21 cellular contexts compared by ENCODE assay signal in the genomic region with DNA sequence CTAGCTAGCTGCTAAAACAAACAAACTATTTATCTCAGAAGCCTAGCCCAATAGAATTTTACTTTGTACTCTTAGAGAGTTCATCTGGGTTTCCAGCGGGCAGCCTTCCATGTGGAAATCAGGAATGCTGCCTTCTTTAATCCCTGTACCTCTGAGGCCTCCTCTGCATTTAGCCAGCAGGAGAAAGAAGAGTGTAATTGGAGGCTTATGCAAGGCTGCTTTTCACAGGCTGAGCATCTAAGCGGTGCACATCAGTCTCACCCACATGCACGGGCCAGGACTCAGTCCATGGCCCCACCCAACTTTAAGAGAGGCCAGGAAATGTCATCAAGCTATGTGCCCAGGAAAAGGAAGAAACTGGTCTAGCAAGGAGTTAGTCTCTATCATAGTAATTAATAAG. TPM values are rescaled to one million over a fixed set of nuclear protein-coding genes. Genes with fewer than 3 reads are reported as not detected.
A peak's percentile ranks its signal among the peaks of the same experiment; 100 is the strongest.
DNase-seq lines count a peak whose midpoint lies in the region; ATAC-seq and TF ChIP-seq lines count a peak whose summit lies in the region.
"Had no signal": no experiment of that assay in that cellular context is flagged by ENCODE, and none has a peak within 500 bp of the region (broad histone marks: within the 10 kb centered on the region; RNA-seq: fewer than 3 reads in every experiment).

No MANE protein-coding gene starts in this region.

- H3K9me1 ChIP-seq in IMR-90 (ENCODE audit: insufficient read depth, low read length): no peaks in the 10 kb centered on the region

- dilution Hi-C loops in IMR-90 (cut with HindIII; ENCODE audit: low sequenced_read_pairs, unreplicated experiment): no loop called here

- no TSS peak for BruUV-seq in IMR-90 (replicated peaks; lab: Mats Ljungman, UMichigan)

- H4K20me1 ChIP-seq in IMR-90 (ENCODE audit: insufficient read depth, low read length): no peaks in the 10 kb centered on the region

- H3K56ac ChIP-seq in IMR-90 (ENCODE audit: extremely low read depth, insufficient read depth, low read length): no peak overlapping the region

- CTCF ChIA-PET in IMR-90 (lab: Yijun Ruan, JAX): no interaction called here
- CTCF ChIA-PET in activated CD4-positive, alpha-beta memory T cell treated with anti-CD3 and anti-CD28 coated beads, Interleukin-2, amount 10 ng/mL, durations not matched to agents 7 days and 5 days (lab: Charles Lee): no interaction called here

- ATAC-seq in IMR-90 (ENCODE audit: low read depth) (peak; percentile 77), omental fat pad (ENCODE audit: low FRiP score) (peak; percentile 44)
- ATAC-seq: stimulated activated effector memory CD8-positive, alpha-beta T cell treated with anti-CD3 and anti-CD28 coated beads, Interleukin-12 subunit alpha, Interleukin-12 subunit beta, amount 100 ng/mL, for 72 hours had no signal

- TF ChIP-seq POLR2A in IMR-90 (IDR thresholded peaks at IDR 0.05; ENCODE audit: low read depth, low read length): no peak
- no peak for TF ChIP-seq POLR2A in Peyer's patch (IDR thresholded peaks at IDR 0.05)

- H3K4me2 ChIP-seq in IMR-90 (ENCODE audit: low read depth, low read length): no peak overlapping the region; the same call in 1 of the 2 replicates

- no peaks in the 10 kb centered on the region for H3K4me1 Mint-ChIP-seq in activated CD4-positive, alpha-beta memory T cell treated with anti-CD3 and anti-CD28 coated beads, Interleukin-2, amount 10 ng/mL, durations not matched to agents 7 days and 5 days

- H3K27me3 ChIP-seq in IMR-90 (ENCODE audit: control insufficient read depth, insufficient read depth, low read length): peaks cover 9% of the 10 kb centered on the region; the same call in 1 of the 2 replicates
- H3K27me3 ChIP-seq in Peyer's patch: no peaks in the 10 kb centered on the region
- H3K27me3 ChIP-seq: colonic mucosa, testis had no signal

- H3K4me1 ChIP-seq in IMR-90 (ENCODE audit: control insufficient read depth, insufficient read depth, low read length) (no peaks in the 10 kb centered on the region; the same call in 1 of the 2 replicates), Peyer's patch (no peaks in the 10 kb centered on the region)
- H3K4me1 ChIP-seq: colonic mucosa, testis had no signal

- no peak overlapping the region for H2BK5ac ChIP-seq in IMR-90 (ENCODE audit: low read depth, low read length, poor library complexity, severe bottlenecking)

- H2BK20ac ChIP-seq in IMR-90 (ENCODE audit: low read depth, low read length): no peak overlapping the region

- no CpG with 5 or more reads among the region's 3 CpGs for WGBS in IMR-90 (ENCODE audit: extremely low coverage in 2 of 2, insufficient read length in 1 of 2), 2 experiments

- H3K4me3 Mint-ChIP-seq in activated CD4-positive, alpha-beta memory T cell treated with anti-CD3 and anti-CD28 coated beads, Interleukin-2, amount 10 ng/mL, durations not matched to agents 7 days and 5 days: no peak overlapping the region
- H3K4me3 Mint-ChIP-seq: HFFc6; nephron progenitor cell; stimulated activated effector memory CD8-positive, alpha-beta T cell treated with anti-CD3 and anti-CD28 coated beads, Interleukin-12 subunit alpha, Interleukin-12 subunit beta, amount 100 ng/mL, for 72 hours had no signal

- H2AK5ac ChIP-seq in IMR-90 (ENCODE audit: low read depth, low read length): no peak overlapping the region

- no peak overlapping the region for H3K4ac ChIP-seq in IMR-90 (ENCODE audit: low read depth, low read length)

- no peak overlapping the region for H2AFZ ChIP-seq in IMR-90 (replicated peaks; ENCODE audit: low read length, poor library complexity)

- no peak overlapping the region for H2AK9ac ChIP-seq in IMR-90 (replicated peaks; ENCODE audit: low read depth, low read length, poor library complexity)

- POLR2A ChIA-PET in IMR-90 (lab: Charles Lee; ENCODE audit: unreplicated experiment): no interaction called here
- POLR2A ChIA-PET in activated CD4-positive, alpha-beta memory T cell treated with anti-CD3 and anti-CD28 coated beads, Interleukin-2, amount 10 ng/mL, durations not matched to agents 7 days and 5 days (lab: Charles Lee): no interaction called here

- H2BK120ac ChIP-seq in IMR-90 (ENCODE audit: low read depth, low read length): no peak overlapping the region

- intact Hi-C loops in IMR-90 (cut with micrococcal nuclease): no loop called here

- TF ChIP-seq CTCF in IMR-90 (conservative IDR thresholded peaks at IDR 0.05; ENCODE audit: low read depth, low read length) (no peak), fibroblast of the aortic adventitia (IDR thresholded peaks at IDR 0.05; ENCODE audit: insufficient read depth, low read length) (no peak), omental fat pad (IDR thresholded peaks at IDR 0.05) (no peak), Peyer's patch (IDR thresholded peaks at IDR 0.05) (no peak)

- H3K27ac ChIP-seq in IMR-90 (ENCODE audit: insufficient read depth, low read length) (no peak overlapping the region), Peyer's patch (no peak overlapping the region)
- H3K27ac ChIP-seq: colonic mucosa, testis had no signal

- no peaks in the 10 kb centered on the region for H3K36me3 Mint-ChIP-seq in activated CD4-positive, alpha-beta memory T cell treated with anti-CD3 and anti-CD28 coated beads, Interleukin-2, amount 10 ng/mL, durations not matched to agents 7 days and 5 days (ENCODE audit: low read depth)
- H3K36me3 Mint-ChIP-seq: stimulated activated effector memory CD8-positive, alpha-beta T cell treated with anti-CD3 and anti-CD28 coated beads, Interleukin-12 subunit alpha, Interleukin-12 subunit beta, amount 100 ng/mL, for 72 hours had no signal

- peak; percentile 5 for DNase-seq in IMR-90
- DNase-seq in amniotic epithelial cell (ENCODE audit: low read depth): peak; percentile 83
- DNase-seq in fibroblast of the aortic adventitia (ENCODE audit: low read depth): peak; percentile 72
- no peak for DNase-seq in omental fat pad (ENCODE audit: low spot score)
- no peak for DNase-seq in Peyer's patch
- no peak for DNase-seq in activated CD4-positive, alpha-beta memory T cell treated with anti-CD3 and anti-CD28 coated beads, Interleukin-2, amount 10 ng/mL, durations not matched to agents 7 days and 5 days
- DNase-seq in SIG-M5 treated with dmso at 0.1 percent for 504 hours (lab: John Stamatoyannopoulos, UW; ENCODE audit: unreplicated experiment): no peak
- no peak for DNase-seq in NCI-H146 (lab: John Stamatoyannopoulos, UW)
- DNase-seq: activated naive CD4-positive, alpha-beta T cell treated with Interleukin-2 at 50 U/mL for 16 hours; AML-193; colonic mucosa; HFFc6; Karpas-422; NCI-H1417 treated with DMSO at 0.1 percent for 48 hours; nephron progenitor cell; RPMI8226; stimulated activated CD4-positive, alpha-beta T cell treated with anti-CD3 and anti-CD28 coated beads, Interleukin-12 subunit alpha, Interleukin-12 subunit beta, amount 100 ng/mL, for 4 hours; SW 1271; testis had no signal

- no peak for TF ChIP-seq RAD21 in IMR-90 (IDR thresholded peaks at IDR 0.05; ENCODE audit: low read length)

- H3K14ac ChIP-seq in IMR-90 (replicated peaks; ENCODE audit: low read depth, low read length): no peak overlapping the region

- H3K79me1 ChIP-seq in IMR-90 (ENCODE audit: low read depth in 1 of 2, low read length in 2 of 2): no peaks in the 10 kb centered on the region

- H3K27ac Mint-ChIP-seq in activated CD4-positive, alpha-beta memory T cell treated with anti-CD3 and anti-CD28 coated beads, Interleukin-2, amount 10 ng/mL, durations not matched to agents 7 days and 5 days: no peak overlapping the region
- H3K27ac Mint-ChIP-seq: HFFc6; nephron progenitor cell; stimulated activated effector memory CD8-positive, alpha-beta T cell treated with anti-CD3 and anti-CD28 coated beads, Interleukin-12 subunit alpha, Interleukin-12 subunit beta, amount 100 ng/mL, for 72 hours had no signal

- no peak overlapping the region for H3K9ac ChIP-seq in IMR-90 (ENCODE audit: low read depth, low read length)

- no peak overlapping the region for H4K8ac ChIP-seq in IMR-90 (ENCODE audit: low read depth in 2 of 2, low read length in 2 of 2)

- H3K4me3 ChIP-seq in IMR-90 (ENCODE audit: insufficient read depth, low read depth, low read length) (no peak overlapping the region), fibroblast of the aortic adventitia (ENCODE audit: low read depth, low read length) (no peak overlapping the region), Peyer's patch (no peak overlapping the region)
- H3K4me3 ChIP-seq: colonic mucosa, testis had no signal

- in situ Hi-C loops in IMR-90 (cut with MboI; ENCODE audit: low sequenced_read_pairs): no loop called here

- no peak overlapping the region for H3K23ac ChIP-seq in IMR-90 (ENCODE audit: low read depth, low read length)

- H3K36me3 ChIP-seq in IMR-90 (ENCODE audit: control insufficient read depth, insufficient read depth, low read length) (no peaks in the 10 kb centered on the region), Peyer's patch (no peaks in the 10 kb centered on the region)
- H3K36me3 ChIP-seq: colonic mucosa had no signal

- no peak overlapping the region for H4K91ac ChIP-seq in IMR-90 (ENCODE audit: insufficient read depth, low read depth, low read length)

- H3K9me3 ChIP-seq in IMR-90 (ENCODE audit: control insufficient read depth, insufficient read depth, low read length): no peaks in the 10 kb centered on the region
- H3K9me3 ChIP-seq in Peyer's patch: no peaks in the 10 kb centered on the region
- H3K9me3 ChIP-seq: colonic mucosa, testis had no signal

- H3K9me3 Mint-ChIP-seq in activated CD4-positive, alpha-beta memory T cell treated with anti-CD3 and anti-CD28 coated beads, Interleukin-2, amount 10 ng/mL, durations not matched to agents 7 days and 5 days: no peaks in the 10 kb centered on the region
- H3K9me3 Mint-ChIP-seq: HFFc6; nephron progenitor cell; stimulated activated effector memory CD8-positive, alpha-beta T cell treated with anti-CD3 and anti-CD28 coated beads, Interleukin-12 subunit alpha, Interleukin-12 subunit beta, amount 100 ng/mL, for 72 hours had no signal

- no peak overlapping the region for H4K5ac ChIP-seq in IMR-90 (ENCODE audit: low read depth, low read length)

- H2BK15ac ChIP-seq in IMR-90 (ENCODE audit: low read depth, low read length): no peak overlapping the region

- peaks cover 15% of the 10 kb centered on the region for H3K27me3 Mint-ChIP-seq in activated CD4-positive, alpha-beta memory T cell treated with anti-CD3 and anti-CD28 coated beads, Interleukin-2, amount 10 ng/mL, durations not matched to agents 7 days and 5 days

- H3K18ac ChIP-seq in IMR-90 (ENCODE audit: low read depth, low read length): no peak overlapping the region

TF ChIP-seq in IMR-90, 13 proteins besides CTCF, POLR2A, EP300 and RAD21 (continues in another document):
- no peak for TF ChIP-seq BHLHE40 (IDR thresholded peaks at IDR 0.05; ENCODE audit: low read depth, low read length)
- TF ChIP-seq CEBPB (IDR thresholded peaks at IDR 0.05; ENCODE audit: low read depth, low read length): no peak

RNA-seq across cellular contexts. Expression of a gene that starts 14.0 kb away (rescaled TPM):
- total RNA-seq in IMR-90 (2012; rRNA removed): not detected in 2 replicates
- polyA plus RNA-seq in IMR-90 (2012; rRNA removed): not detected in 2 replicates
- polyA plus RNA-seq in IMR-90 (2012; cell fraction: cytosol; rRNA removed): not detected in 2 replicates
- polyA plus RNA-seq in IMR-90 (2012; cell fraction: nucleus; rRNA removed; ENCODE audit: low replicate concordance): not detected in 2 replicates
- total RNA-seq in fibroblast of the aortic adventitia (ENCODE audit: low replicate concordance): 1.8 and 2.5 TPM in 2 replicates
- total RNA-seq in omental fat pad: 1 to 10 TPM in 3 of 4 donors, under 1 TPM in 1; 0.74 to 2.1 (median 1.6) TPM
- total RNA-seq in Peyer's patch: 1 to 10 TPM in 3 of 4 donors, not detected in 1; 1.4 to 3.8 (median 1.4) TPM
- under 1 TPM; 0.25 to 0.38 TPM for total RNA-seq in activated CD4-positive, alpha-beta memory T cell treated with anti-CD3 and anti-CD28 coated beads, Interleukin-2, amount 10 ng/mL, durations not matched to agents 7 days and 5 days
- total RNA-seq: HFFc6, kidney epithelial cell had no signal

Comparison
In these comparisons a context has a peak if more than half of its experiments do, and no peak if none do; other contexts are left out.
1. DNase-seq: peak in IMR-90 (single experiment), amniotic epithelial cell (single experiment) and fibroblast of the aortic adventitia (single experiment); none in omental fat pad (single experiment), Peyer's patch (0 of 3), activated CD4-positive, alpha-beta memory T cell treated with anti-CD3 and anti-CD28 coated beads, Interleukin-2, amount 10 ng/mL, durations not matched to agents 7 days and 5 days (single experiment), SIG-M5 treated with dmso at 0.1 percent for 504 hours (single experiment) and NCI-H146 (single experiment).